In genomic region chr10:11448545-11449244, GRCh38 we compare ENCODE assay signal across 9 cellular contexts.
A peak's percentile ranks its signal among the peaks of the same experiment; 100 is the strongest.
DNase-seq lines count a peak whose midpoint lies in the region; ATAC-seq lines count a peak whose summit lies in the region.
"Had no signal": no experiment of that assay in that cellular context is flagged by ENCODE, and none has a peak within 500 bp of the region (broad histone marks: within the 10 kb centered on the region; RNA-seq: fewer than 3 reads in every experiment).

No MANE protein-coding gene starts in this region.

- H3K4me3 Mint-ChIP-seq in naive B cell, result peak overlapping the region in 7 of 8 donors; percentile 67 to 93 (median 83)

- peaks cover 21 to 49% (median 47%) of the 10 kb centered on the region in 3 donors for H3K4me1 Mint-ChIP-seq in naive B cell

- ATAC-seq in GM18873 (IDR thresholded peaks at IDR 0.05; ENCODE audit: low FRiP score, unreplicated experiment), result peak; percentile 83
- peak; percentile 84 for ATAC-seq in GM21576 (IDR thresholded peaks at IDR 0.05; ENCODE audit: unreplicated experiment)
- peak; percentile 91 for ATAC-seq in HG03354 (IDR thresholded peaks at IDR 0.05; ENCODE audit: poor library complexity, severe bottlenecking, unreplicated experiment)
- ATAC-seq in naive B cell (ENCODE audit: low read depth in 2 of 2), result peak; percentile 65 to 67
- ATAC-seq: Right ventricle myocardium inferior had no signal

- H3K27me3 Mint-ChIP-seq in naive B cell, result no peaks in the 10 kb centered on the region

- peaks cover 0 to under 1% (median 0%) of the 10 kb centered on the region in 7 donors for H3K9me3 Mint-ChIP-seq in naive B cell

- no peaks in the 10 kb centered on the region for H3K36me3 Mint-ChIP-seq in naive B cell

- DNase-seq in naive B cell (peak; percentile 13), NCI-H187 (lab: John Stamatoyannopoulos, UW) (no peak), NCI-H2227 treated with DMSO at 0.1 percent for 48 hours (lab: John Stamatoyannopoulos, UW) (no peak), amygdala (lab: John Stamatoyannopoulos, UW) (no peak)
- DNase-seq: NCI-H1092 had no signal

- H3K27ac Mint-ChIP-seq in naive B cell, result peak overlapping the region in 5 of 6 donors; percentile 39 to 96 (median 87)
